ENCODE assay signal across 24 cellular contexts in genomic region chr2:134019871-134020270, GRCh38.
"Had no signal": no experiment of that assay in that cellular context is flagged by ENCODE, and none has a peak within 500 bp of the region (broad histone marks: within the 10 kb centered on the region; RNA-seq: fewer than 3 reads in every experiment).

No MANE protein-coding gene starts in this region.

- H3K27ac Mint-ChIP-seq: stimulated activated naive B cell treated with anti-CD40 and anti-IgM and Interleukin-4, amounts not matched to agents 10 μg/mL and 1 μg/mL and 100 μg/mL, for 72 hours; stimulated activated naive CD8-positive, alpha-beta T cell treated with anti-CD3 and anti-CD28 coated beads, Interleukin-15, amount 100 ng/mL, for 72 hours had no signal

- H3K4me1 ChIP-seq: gastrocnemius medialis, left lung, lower lobe of right lung, psoas muscle, transverse colon had no signal

- H3K4me3 Mint-ChIP-seq: stimulated activated naive B cell treated with anti-CD40 and anti-IgM and Interleukin-4, amounts not matched to agents 10 μg/mL and 1 μg/mL and 100 μg/mL, for 72 hours; stimulated activated naive CD8-positive, alpha-beta T cell treated with anti-CD3 and anti-CD28 coated beads, Interleukin-15, amount 100 ng/mL, for 72 hours had no signal

- H3K36me3 Mint-ChIP-seq: immature natural killer cell; stimulated activated naive B cell treated with anti-CD40 and anti-IgM and Interleukin-4, amounts not matched to agents 10 μg/mL and 1 μg/mL and 100 μg/mL, for 72 hours had no signal

- ATAC-seq: esophagus mucosa; gastrocnemius medialis; left lung; lower lobe of right lung; psoas muscle; sciatic nerve; stimulated activated naive CD8-positive, alpha-beta T cell treated with anti-CD3 and anti-CD28 coated beads, Interleukin-15, amount 100 ng/mL, for 72 hours had no signal

- H3K9me3 Mint-ChIP-seq: immature natural killer cell; stimulated activated naive B cell treated with anti-CD40 and anti-IgM and Interleukin-4, amounts not matched to agents 10 μg/mL and 1 μg/mL and 100 μg/mL, for 72 hours; stimulated activated naive CD8-positive, alpha-beta T cell treated with anti-CD3 and anti-CD28 coated beads, Interleukin-15, amount 100 ng/mL, for 72 hours had no signal

- H3K4me3 ChIP-seq: dorsolateral prefrontal cortex, gastrocnemius medialis, left lung, lower lobe of right lung, psoas muscle, spleen, thoracic aorta, transverse colon had no signal

- H3K27ac ChIP-seq: dorsolateral prefrontal cortex, gastrocnemius medialis, left lung, lower lobe of right lung, neutrophil, psoas muscle, spleen, thoracic aorta, transverse colon had no signal

- FAIRE-seq: endometrium, keratinocyte had no signal

- H3K36me3 ChIP-seq: gastrocnemius medialis, left lung, lower lobe of right lung, neutrophil, spleen, thoracic aorta, transverse colon had no signal

- H3K9me3 ChIP-seq: gastrocnemius medialis, left lung, lower lobe of right lung, neutrophil, psoas muscle, spleen, thoracic aorta, transverse colon had no signal

- DNase-seq: cortex of kidney; dorsolateral prefrontal cortex; effector CD8-positive, alpha-beta T cell; gastrocnemius medialis; immature natural killer cell; left lung; lower lobe of right lung; mesenchymal stem cell; midbrain; psoas muscle; retina; spleen; stimulated activated CD4-positive, alpha-beta T cell treated with anti-CD3 and anti-CD28 coated beads, Interleukin-15, amount 100 ng/mL, for 24 hours; stimulated activated CD4-positive, alpha-beta T cell treated with anti-CD3 and anti-CD28 coated beads, Interleukin-2, amount 100 ng/mL, for 24 hours; stimulated activated CD4-positive, alpha-beta T cell treated with anti-CD3 and anti-CD28 coated beads, Interleukin-4, amount 100 ng/mL, for 4 hours; stimulated activated naive B cell treated with anti-CD40 and anti-IgM and Interleukin-4, amounts not matched to agents 10 μg/mL and 1 μg/mL and 100 μg/mL, for 72 hours; stimulated activated naive CD8-positive, alpha-beta T cell treated with anti-CD3 and anti-CD28 coated beads, Interleukin-15, amount 100 ng/mL, for 72 hours; transverse colon had no signal

- H3K27me3 ChIP-seq: dorsolateral prefrontal cortex, gastrocnemius medialis, left lung, spleen, transverse colon had no signal
